Comparison of ENCODE assay signal across 18 cellular contexts in the genomic region with DNA sequence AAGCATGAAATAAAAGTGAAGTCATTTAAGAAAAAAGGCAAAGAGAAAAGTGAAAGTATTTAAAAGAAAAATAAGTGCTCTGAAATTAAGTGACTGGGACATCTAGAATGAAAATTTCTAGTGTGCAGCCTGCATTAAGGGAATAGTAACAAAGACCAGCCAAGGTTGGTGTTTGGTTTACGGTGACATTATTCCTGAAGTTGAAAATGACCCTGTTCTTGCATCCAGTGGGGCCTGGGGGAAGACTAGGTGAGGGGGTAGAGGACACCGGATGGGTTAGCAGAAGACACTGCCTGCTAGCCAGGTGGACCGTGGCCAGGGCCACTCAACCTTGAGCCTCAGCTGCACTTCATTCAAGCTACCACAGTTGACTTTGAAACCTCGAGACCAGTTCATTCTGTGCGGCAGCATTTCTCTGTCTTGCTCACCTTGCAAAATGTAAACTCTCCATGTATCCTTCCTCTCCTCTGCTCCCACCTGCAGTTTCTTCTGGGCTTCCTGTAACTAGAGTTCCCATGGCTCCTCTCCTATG. TPM values are rescaled to one million over a fixed set of nuclear protein-coding genes. Genes with fewer than 3 reads are reported as not detected.
DNase-seq lines count a peak whose midpoint lies in the region; ATAC-seq and TF ChIP-seq lines count a peak whose summit lies in the region.
"Had no signal": no experiment of that assay in that cellular context is flagged by ENCODE, and none has a peak within 500 bp of the region (broad histone marks: within the 10 kb centered on the region; RNA-seq: fewer than 3 reads in every experiment).

No MANE protein-coding gene starts in this region.

- 0 out of 2 replicates have a peak, but pooled peaks cover 3% of the 10 kb centered on the region for H3K4me1 ChIP-seq in OCI-LY3 (ENCODE audit: low read length)
- H3K4me1 ChIP-seq in aorta (ENCODE audit: control insufficient read depth in 1 of 2, insufficient read depth in 2 of 2, low read length in 2 of 2): no peaks in the 10 kb centered on the region

- no peaks in the 10 kb centered on the region for H3K36me3 ChIP-seq in OCI-LY3 (replicated peaks; ENCODE audit: low read depth, low read length)
- no peaks in the 10 kb centered on the region for H3K36me3 ChIP-seq in aorta (ENCODE audit: control insufficient read depth in 1 of 2, insufficient read depth in 2 of 2, low read length in 1 of 2)

- no peak for DNase-seq in AG20443 (ENCODE audit: low spot score)
- no peak for DNase-seq in aorta
- DNase-seq in T-helper 9 cell: no peak
- DNase-seq: CD8-positive, alpha-beta T cell; foreskin fibroblast; H7; kidney; naive thymus-derived CD4-positive, alpha-beta T cell; NCI-H2081; small intestine; T-cell had no signal

- peak overlapping the region; percentile 19 for H3K4me2 ChIP-seq in OCI-LY3 (ENCODE audit: low read length)
- H3K4me2 ChIP-seq: KMS-11 had no signal

- no peaks in the 10 kb centered on the region for H3K79me2 ChIP-seq in OCI-LY3 (ENCODE audit: low read length)

- H3K4me3 ChIP-seq in OCI-LY3 (ENCODE audit: low read length) (no peak overlapping the region), aorta (ENCODE audit: low read length in 2 of 2) (no peak overlapping the region)

- no peak for TF ChIP-seq CTCF in OCI-LY3 (IDR thresholded peaks at IDR 0.05; ENCODE audit: low read depth, low read length)

- H3K9me3 ChIP-seq in OCI-LY3 (ENCODE audit: insufficient read depth, low read length) (no peaks in the 10 kb centered on the region), aorta (ENCODE audit: control insufficient read depth, low read length) (no peaks in the 10 kb centered on the region)

- H3K9ac ChIP-seq in OCI-LY3 (ENCODE audit: low read length): no peak overlapping the region
- H3K9ac ChIP-seq: KMS-11 had no signal

- WGBS in aorta, 2 donors: 75 to 76% methylated on average over 5 of the region's 5 CpGs

- H4K20me1 ChIP-seq in OCI-LY3 (ENCODE audit: insufficient read depth, low read length): no peaks in the 10 kb centered on the region

- no peak overlapping the region for H2AFZ ChIP-seq in OCI-LY3 (ENCODE audit: low read depth, low read length)

- no peak overlapping the region for H3K27ac ChIP-seq in OCI-LY3 (ENCODE audit: low read length)
- H3K27ac ChIP-seq in aorta (ENCODE audit: low read depth in 1 of 2, low read length in 2 of 2): no peak overlapping the region
- H3K27ac ChIP-seq: KMS-11 had no signal

- ATAC-seq in GM18499 (IDR thresholded peaks at IDR 0.05; ENCODE audit: insufficient read depth, unreplicated experiment) (peak; percentile 10), GM19452 (IDR thresholded peaks at IDR 0.05; ENCODE audit: unreplicated experiment) (peak; percentile 45), HG03025 (IDR thresholded peaks at IDR 0.05; ENCODE audit: low FRiP score, unreplicated experiment) (peak; percentile 44), aorta (ENCODE audit: low FRiP score) (no peak), GM19397 (IDR thresholded peaks at IDR 0.05; ENCODE audit: unreplicated experiment) (no peak)
- ATAC-seq: CD8-positive, alpha-beta T cell; naive thymus-derived CD4-positive, alpha-beta T cell; T-cell had no signal

- intact Hi-C loops in aorta (cut with DNase I): no loop called here

- 0 out of 2 replicates have a peak, but pooled peaks cover 6% of the 10 kb centered on the region for H3K27me3 ChIP-seq in OCI-LY3 (ENCODE audit: low read depth, low read length)
- H3K27me3 ChIP-seq in aorta (ENCODE audit: control insufficient read depth in 1 of 2, insufficient read depth in 2 of 2, low read length in 1 of 2): no peaks in the 10 kb centered on the region

RNA-seq across cellular contexts. Expression of a gene that starts 14.3 kb away (rescaled TPM):
- total RNA-seq in aorta: 1 to 10 TPM; 5.9 to 7.0 TPM
- 1 to 10 TPM in 1 of 2 donors, not detected in 1; 1.5 TPM for polyA plus RNA-seq in aorta
- total RNA-seq: CD8-positive, alpha-beta T cell; OCI-LY7 had no signal
- polyA plus RNA-seq: naive thymus-derived CD4-positive, alpha-beta T cell had no signal

Comparison
In these comparisons a context has a peak if more than half of its experiments do, and no peak if none do; other contexts are left out.
1. ATAC-seq: peak in GM18499 (single experiment), GM19452 (single experiment) and HG03025 (single experiment); none in aorta (single experiment) and GM19397 (single experiment).